Comparison of ENCODE assay signal across 22 cellular contexts in the genomic region with DNA sequence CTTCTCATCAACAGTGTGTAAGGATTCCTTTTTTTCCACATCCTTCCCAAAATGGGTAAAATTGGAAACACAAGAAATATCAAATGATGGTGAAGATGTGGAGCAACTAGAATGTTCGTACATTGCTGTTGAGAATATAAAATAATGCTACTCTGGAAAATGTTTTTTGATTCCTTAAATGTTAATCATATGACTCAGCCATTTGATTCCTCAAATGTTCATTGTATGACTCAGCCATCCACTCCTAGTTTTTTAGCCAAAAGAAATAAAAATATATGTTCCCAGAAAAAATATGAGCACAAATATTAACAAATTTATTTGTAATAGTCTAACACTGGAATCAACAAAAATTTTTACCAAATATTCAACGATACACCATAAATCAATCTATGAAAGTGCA.
A peak's percentile ranks its signal among the peaks of the same experiment; 100 is the strongest.
DNase-seq lines count a peak whose midpoint lies in the region; ATAC-seq and TF ChIP-seq lines count a peak whose summit lies in the region.
"Had no signal": no experiment of that assay in that cellular context is flagged by ENCODE, and none has a peak within 500 bp of the region (broad histone marks: within the 10 kb centered on the region; RNA-seq: fewer than 3 reads in every experiment).

No MANE protein-coding gene starts in this region.

- no peak for ATAC-seq in GM18907 (IDR thresholded peaks at IDR 0.05; ENCODE audit: unreplicated experiment)
- ATAC-seq: effector memory CD8-positive, alpha-beta T cell; Panc1 had no signal

- DNase-seq in HT1080 (ENCODE audit: low read depth) = peak; percentile 60
- peak; percentile 21 for DNase-seq in amniotic epithelial cell (ENCODE audit: low read depth)
- DNase-seq in fibroblast of peridontal ligament (ENCODE audit: extremely low read depth) = peak; percentile 25
- peak; percentile 9 for DNase-seq in retinal pigment epithelial cell (ENCODE audit: low read depth)
- DNase-seq in 8988T = no peak
- DNase-seq in T-helper 1 cell = no peak
- DNase-seq: activated CD4-positive, alpha-beta T cell treated with anti-CD3 and anti-CD28 coated beads, Interleukin-2, amount 50 U/mL, for 1 hour; Caco-2; DND-41; effector memory CD8-positive, alpha-beta T cell; islet precursor cell; NCI-H1417; NCI-H2081 treated with DMSO at 0.1 percent for 48 hours; NCI-H510A treated with DMSO at 0.1 percent for 48 hours; spleen; stimulated activated CD4-positive, alpha-beta T cell treated with anti-CD3 and anti-CD28 coated beads, Interleukin-4, amount 100 ng/mL, for 1 hour; stimulated activated naive CD4-positive, alpha-beta T cell; T-helper 2 cell; tibial artery had no signal

- TF ChIP-seq CTCF in retinal pigment epithelial cell (conservative IDR thresholded peaks at IDR 0.05; ENCODE audit: low read depth, low read length) = no peak

- no peak overlapping the region for H3K4me3 ChIP-seq in retinal pigment epithelial cell (ENCODE audit: low read length)
- H3K4me3 ChIP-seq: ascending aorta, spleen, tibial artery had no signal

Comparison
In these comparisons a context has a peak if more than half of its experiments do, and no peak if none do; other contexts are left out.
1. DNase-seq: peak in HT1080 (single experiment), amniotic epithelial cell (single experiment), fibroblast of peridontal ligament (single experiment) and retinal pigment epithelial cell (single experiment); none in 8988T (single experiment) and T-helper 1 cell (0 of 5).